In genomic region chr4:54090404-54090803, GRCh38 we compare ENCODE assay signal across 19 cellular contexts. TPM values are rescaled to one million over a fixed set of nuclear protein-coding genes. Genes with fewer than 3 reads are reported as not detected.
A peak's percentile ranks its signal among the peaks of the same experiment; 100 is the strongest.
DNase-seq lines count a peak whose midpoint lies in the region; ATAC-seq and TF ChIP-seq lines count a peak whose summit lies in the region.
"Had no signal": no experiment of that assay in that cellular context is flagged by ENCODE, and none has a peak within 500 bp of the region (broad histone marks: within the 10 kb centered on the region; RNA-seq: fewer than 3 reads in every experiment).

No MANE protein-coding gene starts in this region.

- H3K36me3 Mint-ChIP-seq in activated naive CD4-positive, alpha-beta T cell treated with anti-CD3 and anti-CD28 coated beads, Interleukin-2, amount 50 U/mL, for 24 hours, result no peaks in the 10 kb centered on the region
- H3K36me3 Mint-ChIP-seq in central memory CD8-positive, alpha-beta T cell (ENCODE audit: insufficient read depth), result peaks cover 4% of the 10 kb centered on the region
- no peaks in the 10 kb centered on the region for H3K36me3 Mint-ChIP-seq in natural killer cell

- H3K4me3 Mint-ChIP-seq in activated naive CD4-positive, alpha-beta T cell treated with anti-CD3 and anti-CD28 coated beads, Interleukin-2, amount 50 U/mL, for 24 hours, result peak overlapping the region; percentile 6
- peak overlapping the region; percentile 75 for H3K4me3 Mint-ChIP-seq in central memory CD8-positive, alpha-beta T cell
- peak overlapping the region; percentile 45 for H3K4me3 Mint-ChIP-seq in natural killer cell

- H3K4me1 Mint-ChIP-seq in activated naive CD4-positive, alpha-beta T cell treated with anti-CD3 and anti-CD28 coated beads, Interleukin-2, amount 50 U/mL, for 24 hours, result peaks cover 28% of the 10 kb centered on the region
- H3K4me1 Mint-ChIP-seq in central memory CD8-positive, alpha-beta T cell, result peaks cover 11% of the 10 kb centered on the region
- H3K4me1 Mint-ChIP-seq in natural killer cell, result peaks cover 19 to 27% of the 10 kb centered on the region in 2 donors

- intact Hi-C loops in natural killer cell (cut with micrococcal nuclease), result no loop called here

- H3K27me3 Mint-ChIP-seq in activated naive CD4-positive, alpha-beta T cell treated with anti-CD3 and anti-CD28 coated beads, Interleukin-2, amount 50 U/mL, for 24 hours, result peaks cover 35% of the 10 kb centered on the region
- H3K27me3 Mint-ChIP-seq in central memory CD8-positive, alpha-beta T cell, result peaks cover 43% of the 10 kb centered on the region
- peaks cover 58 to 59% of the 10 kb centered on the region in 2 donors for H3K27me3 Mint-ChIP-seq in natural killer cell (ENCODE audit: low read depth in 2 of 2)

- H3K27ac Mint-ChIP-seq in activated naive CD4-positive, alpha-beta T cell treated with anti-CD3 and anti-CD28 coated beads, Interleukin-2, amount 50 U/mL, for 24 hours, result no peak overlapping the region
- no peak overlapping the region for H3K27ac Mint-ChIP-seq in central memory CD8-positive, alpha-beta T cell (ENCODE audit: low read depth)
- H3K27ac Mint-ChIP-seq in natural killer cell, result no peak overlapping the region
- H3K27ac Mint-ChIP-seq: CD14-positive monocyte had no signal

- TF ChIP-seq CTCF in natural killer cell (IDR thresholded peaks at IDR 0.05), result no peak

- ATAC-seq in central memory CD8-positive, alpha-beta T cell (replicated peaks; ENCODE audit: extremely low read depth, poor library complexity, severe bottlenecking), result no peak
- ATAC-seq in natural killer cell, result no peak
- no peak for ATAC-seq in HG03039 (IDR thresholded peaks at IDR 0.05; ENCODE audit: unreplicated experiment)
- ATAC-seq in HG03442 (IDR thresholded peaks at IDR 0.05; ENCODE audit: unreplicated experiment), result no peak
- ATAC-seq in stimulated activated naive CD8-positive, alpha-beta T cell treated with anti-CD3 and anti-CD28 coated beads, Interleukin-15, Interleukin-2, amounts not matched to agents 100 U/mL and 50 U/mL, for 24 hours, result no peak

- H3K9me3 Mint-ChIP-seq in activated naive CD4-positive, alpha-beta T cell treated with anti-CD3 and anti-CD28 coated beads, Interleukin-2, amount 50 U/mL, for 24 hours, result no peaks in the 10 kb centered on the region
- H3K9me3 Mint-ChIP-seq in central memory CD8-positive, alpha-beta T cell, result no peaks in the 10 kb centered on the region
- H3K9me3 Mint-ChIP-seq in natural killer cell, result no peaks in the 10 kb centered on the region

- DNase-seq in activated naive CD4-positive, alpha-beta T cell (lab: John Stamatoyannopoulos, UW), result no peak
- no peak for DNase-seq in central memory CD8-positive, alpha-beta T cell (ENCODE audit: low spot score in 2 of 2)
- DNase-seq in natural killer cell, result no peak
- DNase-seq in activated effector memory CD4-positive, alpha-beta T cell treated with Interleukin-2 at 50 U/mL for 16 hours, result no peak
- no peak for DNase-seq in stimulated activated naive CD8-positive, alpha-beta T cell treated with anti-CD3 and anti-CD28 coated beads, Interleukin-15, Interleukin-2, amounts not matched to agents 100 U/mL and 50 U/mL, for 24 hours
- DNase-seq: AML-193, DMS 273 treated with DMSO at 0.1 percent for 48 hours, DND-41, HCEC 1CT, KG1, MV-4-11, NCI-H1694 treated with DMSO at 0.1 percent for 48 hours had no signal

RNA-seq across cellular contexts. Expression of gene GSX2, which starts 9.6 kb away (rescaled TPM):
- not detected for total RNA-seq in natural killer cell
- total RNA-seq: NCI-H460, Peyer's patch, Right ventricle myocardium inferior had no signal

RNA-seq across cellular contexts. Expression of gene CHIC2, which starts 26.0 kb away (rescaled TPM):
- 10 to 100 TPM; 62.0 to 85.0 (median 79.7) TPM for total RNA-seq in natural killer cell

Comparison
In these comparisons a context has a peak if more than half of its experiments do, and no peak if none do; other contexts are left out.
1. H3K4me3 Mint-ChIP-seq: peak in every context shown above with its lines; median percentile 75 in central memory CD8-positive, alpha-beta T cell; 45 in natural killer cell; 6 in activated naive CD4-positive, alpha-beta T cell treated with anti-CD3 and anti-CD28 coated beads, Interleukin-2, amount 50 U/mL, for 24 hours.